ENCODE assay signal across 26 cellular contexts in the genomic region with DNA sequence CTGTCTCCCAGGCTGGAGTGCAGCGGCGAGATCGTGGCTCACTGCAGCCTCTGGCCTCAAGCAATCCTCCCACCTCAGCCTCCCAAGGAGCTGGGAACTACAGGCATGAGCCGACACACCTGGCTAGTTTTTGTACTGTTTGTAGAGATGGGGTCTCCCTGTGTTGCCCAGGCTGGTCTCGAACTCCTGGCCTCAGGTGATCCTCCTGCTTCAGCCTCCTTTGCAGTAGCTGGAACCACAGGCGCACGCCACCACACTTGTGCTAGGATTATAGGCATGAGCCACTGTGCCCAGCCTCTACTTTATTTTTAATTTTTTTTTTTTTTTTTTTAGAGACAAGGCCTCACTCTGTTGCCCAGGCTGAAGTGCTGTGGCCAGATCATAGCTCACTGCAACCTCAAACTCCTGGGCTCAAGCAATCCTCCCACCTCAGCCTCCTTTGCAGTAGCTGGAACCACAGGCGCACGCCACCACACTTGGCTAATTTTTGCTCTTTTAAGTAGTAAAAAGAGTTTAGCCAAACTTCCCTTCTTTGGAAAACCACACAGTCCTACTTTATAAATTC. TPM values are rescaled to one million over a fixed set of nuclear protein-coding genes. Genes with fewer than 3 reads are reported as not detected.
DNase-seq lines count a peak whose midpoint lies in the region; ATAC-seq, FAIRE-seq and TF ChIP-seq lines count a peak whose summit lies in the region.
"Had no signal": no experiment of that assay in that cellular context is flagged by ENCODE, and none has a peak within 500 bp of the region (broad histone marks: within the 10 kb centered on the region; RNA-seq: fewer than 3 reads in every experiment).

No MANE protein-coding gene starts in this region.

- peaks cover 50% of the 10 kb centered on the region for H3K79me2 ChIP-seq in HepG2 (ENCODE audit: insufficient read depth, low read length)

- 85% methylated on average over 9 of the region's 9 CpGs for WGBS in HepG2 (ENCODE audit: low lambda C conversion rate)
- 93% methylated on average over 8 of the region's 9 CpGs for WGBS in right lobe of liver (ENCODE audit: insufficient coverage, low coverage, low lambda C conversion rate, missing lambda C conversion rate)

- H3K27me3 Mint-ChIP-seq in WTC11 (ENCODE audit: low read depth) (no peaks in the 10 kb centered on the region), memory B cell (no peaks in the 10 kb centered on the region)
- H3K27me3 Mint-ChIP-seq in activated naive CD8-positive, alpha-beta T cell treated with anti-CD3 and anti-CD28 coated beads for 36 hours: no peaks in the 10 kb centered on the region
- H3K27me3 Mint-ChIP-seq: CD8-positive, alpha-beta memory T cell; IgD-negative memory B cell had no signal

- H4K20me1 ChIP-seq in HepG2 (ENCODE audit: insufficient read depth, low read length): peaks cover 4% of the 10 kb centered on the region; the same call in 1 of the 2 replicates

- FAIRE-seq in HepG2 (lab: Jason Lieb, UNC): no peak
- FAIRE-seq: A549, GM12891 had no signal

- BruUV-seq in HepG2 (replicated peaks; lab: Mats Ljungman, UMichigan): no TSS peak

- H3K36me3 Mint-ChIP-seq in WTC11 (peaks cover 10% of the 10 kb centered on the region), memory B cell (peaks cover 9% of the 10 kb centered on the region)
- H3K36me3 Mint-ChIP-seq in activated naive CD8-positive, alpha-beta T cell treated with anti-CD3 and anti-CD28 coated beads for 36 hours: peaks cover 4% of the 10 kb centered on the region

- intact Hi-C loops in HepG2 (cut with micrococcal nuclease; ENCODE audit: unreplicated experiment) (no loop called here), right lobe of liver (cut with DNase I) (no loop called here)

- H3K4me1 ChIP-seq in HepG2 (ENCODE audit: insufficient read depth, low read length): peaks cover 45% of the 10 kb centered on the region
- H3K4me1 ChIP-seq in right lobe of liver: peaks cover 0 to 25% (median 9%) of the 10 kb centered on the region in 4 donors
- H3K4me1 ChIP-seq in BE2C: no peaks in the 10 kb centered on the region
- H3K4me1 ChIP-seq: A549, HAP-1 had no signal

- H3K27ac Mint-ChIP-seq in WTC11 (no peak overlapping the region), memory B cell (peak overlapping the region; percentile 3)
- no peak overlapping the region for H3K27ac Mint-ChIP-seq in activated naive CD8-positive, alpha-beta T cell treated with anti-CD3 and anti-CD28 coated beads for 36 hours
- H3K27ac Mint-ChIP-seq: HFFc6, IgD-negative memory B cell had no signal

- no peak; the same call in 2 of the 3 replicates for ATAC-seq in HepG2
- no peak for ATAC-seq in right lobe of liver
- ATAC-seq in WTC11: no peak
- no peak for ATAC-seq in memory B cell (ENCODE audit: low read depth)
- ATAC-seq: A549 had no signal

- no peak overlapping the region for H2AFZ ChIP-seq in HepG2 (ENCODE audit: low read length)

- TF ChIP-seq CTCF in HepG2 (CRISPR knock-in tag; IDR thresholded peaks at IDR 0.05) (no peak), right lobe of liver (IDR thresholded peaks at IDR 0.05) (no peak), WTC11 (IDR thresholded peaks at IDR 0.05) (no peak), BE2C (IDR thresholded peaks at IDR 0.05; ENCODE audit: low read depth, low read length) (no peak)

- H3K4me2 ChIP-seq in HepG2 (ENCODE audit: low read depth, low read length): peak overlapping the region; percentile 96
- H3K4me2 ChIP-seq: A549, KMS-11 had no signal

- DNase-seq in HepG2 (ENCODE audit: low spot score) (no peak), right lobe of liver (no peak), WTC11 (ENCODE audit: low spot score) (no peak), memory B cell (ENCODE audit: low spot score in 2 of 2) (no peak), NCI-H1105 treated with DMSO at 0.1 percent for 48 hours (lab: John Stamatoyannopoulos, UW) (no peak), BE2C (no peak)
- DNase-seq in activated naive CD8-positive, alpha-beta T cell treated with anti-CD3 and anti-CD28 coated beads for 36 hours: no peak
- DNase-seq: AML-193; CD8-positive, alpha-beta memory T cell; DMS79 treated with DMSO at 0.1 percent for 48 hours; GF-D8; GOT3; HFFc6; NCI-H1417; NCI-H1694; NCI-H2029 treated with DMSO at 0.1 percent for 48 hours; NCI-H2227 treated with DMSO at 0.1 percent for 48 hours; NCI-H526 treated with DMSO at 0.1 percent for 48 hours; RPMI8226; SHP77 had no signal

- in situ Hi-C loops in HepG2 (cut with HindIII; ENCODE audit: extremely low pct_ligation_motif_present, low pct_unique_long_range_greater_than_20kb): loop anchor here (25.0 kb wide), 1 partner anchor 164 kb away; no protein-coding TSS in a partner anchor

- H3K36me3 ChIP-seq in HepG2 (replicated peaks in 1 of 2; ENCODE audit: control insufficient read depth in 1 of 2, insufficient read depth in 2 of 2, low read length in 2 of 2) (peaks cover 11 to 12% of the 10 kb centered on the region in 2 experiments; a peak in 4 of 5 replicates), right lobe of liver (no peaks in the 10 kb centered on the region), BE2C (peaks cover 5% of the 10 kb centered on the region)
- H3K36me3 ChIP-seq: HAP-1 had no signal

- H3K27ac ChIP-seq in HepG2 (ENCODE audit: extremely low read length, insufficient read depth, low read length): peak overlapping the region; percentile 71
- H3K27ac ChIP-seq in right lobe of liver: no peak overlapping the region
- H3K27ac ChIP-seq: A549, C4-2B, KMS-11 had no signal

- TF ChIP-seq EP300 in HepG2 (IDR thresholded peaks at IDR 0.05; ENCODE audit: low read depth in 2 of 2, low read length in 2 of 2) (no peak), HepG2 (CRISPR knock-in tag; IDR thresholded peaks at IDR 0.05; ENCODE audit: borderline replicate concordance) (no peak)

- peaks cover 12% of the 10 kb centered on the region; the same call in 1 of the 2 replicates for H3K4me1 Mint-ChIP-seq in WTC11
- peaks cover 11% of the 10 kb centered on the region for H3K4me1 Mint-ChIP-seq in memory B cell
- peaks cover 15% of the 10 kb centered on the region for H3K4me1 Mint-ChIP-seq in activated naive CD8-positive, alpha-beta T cell treated with anti-CD3 and anti-CD28 coated beads for 36 hours

- peak overlapping the region; percentile 59; the same call in 1 of the 2 replicates for H3K9ac ChIP-seq in HepG2 (ENCODE audit: insufficient read depth, low read depth, low read length)
- H3K9ac ChIP-seq: KMS-11 had no signal

- H3K9me3 Mint-ChIP-seq in WTC11 (no peaks in the 10 kb centered on the region), memory B cell (no peaks in the 10 kb centered on the region)
- no peaks in the 10 kb centered on the region for H3K9me3 Mint-ChIP-seq in activated naive CD8-positive, alpha-beta T cell treated with anti-CD3 and anti-CD28 coated beads for 36 hours
- H3K9me3 Mint-ChIP-seq: CD8-positive, alpha-beta memory T cell; HFFc6; IgD-negative memory B cell had no signal

- no peaks in the 10 kb centered on the region; a peak in 1 of 5 replicates for H3K27me3 ChIP-seq in HepG2 (ENCODE audit: control insufficient read depth in 1 of 2, insufficient read depth in 2 of 2, low read length in 2 of 2)
- no peaks in the 10 kb centered on the region for H3K27me3 ChIP-seq in right lobe of liver
- H3K27me3 ChIP-seq in BE2C: no peaks in the 10 kb centered on the region

- no peak for TF ChIP-seq RAD21 in HepG2 (CRISPR knock-in tag; IDR thresholded peaks at IDR 0.05)

- H3K9me3 ChIP-seq in HepG2 (ENCODE audit: low read length) (no peaks in the 10 kb centered on the region), right lobe of liver (no peaks in the 10 kb centered on the region), BE2C (no peaks in the 10 kb centered on the region)
- H3K9me3 ChIP-seq: A549, HAP-1 had no signal

- H3K4me3 ChIP-seq in HepG2 (replicated peaks in 1 of 3; ENCODE audit: insufficient read depth in 1 of 3, low read depth in 2 of 3, low read length in 3 of 3) (peak overlapping the region; percentile 33 to 59 (median 53)), right lobe of liver (no peak overlapping the region), BE2C (ENCODE audit: low read depth, low read length) (no peak overlapping the region)
- H3K4me3 ChIP-seq: A549, HAP-1 had no signal

- POLR2A ChIA-PET in HepG2 (lab: Yijun Ruan, JAX) (interaction anchor here (0.7 to 2.3 kb wide), 6 partner anchors 8 to 42 kb away, joined by 3 to 13 read pairs (median 4); a partner anchor contains a TSS), WTC11 (lab: Charles Lee) (no interaction called here)

- H3K4me3 Mint-ChIP-seq in WTC11: no peak overlapping the region
- H3K4me3 Mint-ChIP-seq in memory B cell: no peak overlapping the region
- H3K4me3 Mint-ChIP-seq in activated naive CD8-positive, alpha-beta T cell treated with anti-CD3 and anti-CD28 coated beads for 36 hours: no peak overlapping the region
- H3K4me3 Mint-ChIP-seq: HFFc6 had no signal

- CTCF ChIA-PET in HepG2 (lab: Yijun Ruan, JAX; ENCODE audit: low intra/inter-chr PET ratio, low total read pairs) (no interaction called here), WTC11 (lab: Charles Lee) (interaction anchor here (0.6 kb wide), 1 partner anchor 1186 kb away, joined by 3 read pairs; no protein-coding TSS in a partner anchor)

- TF ChIP-seq POLR2A in HepG2 (IDR thresholded peaks at IDR 0.05; ENCODE audit: insufficient read depth in 1 of 2, low read depth in 2 of 2, low read length in 2 of 2): no peak
- no peak for TF ChIP-seq POLR2A in right lobe of liver (IDR thresholded peaks at IDR 0.05)

RNA-seq across cellular contexts. Expression of a gene that starts 4.4 kb away (rescaled TPM):
- total RNA-seq in HepG2 (2016; rRNA removed; fragmentation: Illumina TruSeq; extraction: Trizol) (41.8 and 58.3 TPM in 2 replicates), right lobe of liver (10 to 100 TPM; 14.7 to 30.0 (median 16.8) TPM), WTC11 (2021) (33.8 to 39.6 TPM (median 38.0 TPM) in 3 replicates)
- total RNA-seq in HepG2 (2016; cell fraction: cytosol; rRNA removed; fragmentation: Illumina TruSeq; extraction: Trizol; ENCODE audit: low read depth): 386 and 399 TPM in 2 replicates
- 38.1 and 61.2 TPM in 2 replicates for total RNA-seq in HepG2 (2016; cell fraction: insoluble cytoplasmic fraction; rRNA removed; fragmentation: Illumina TruSeq; extraction: Trizol)
- 288 and 302 TPM in 2 replicates for total RNA-seq in HepG2 (2016; cell fraction: membrane; rRNA removed; fragmentation: Illumina TruSeq; extraction: Trizol)
- 23.6 and 28.1 TPM in 2 replicates for total RNA-seq in HepG2 (2016; cell fraction: nucleus; rRNA removed; fragmentation: Illumina TruSeq; extraction: Trizol)
- polyA plus RNA-seq in HepG2 (2011; rRNA removed): 103 and 135 TPM in 2 replicates
- 76.3 and 86.4 TPM in 2 replicates for polyA plus RNA-seq in HepG2 (2011; cell fraction: cytosol; rRNA removed)
- polyA plus RNA-seq in HepG2 (2011; cell fraction: nucleus; rRNA removed): 51.6 and 57.1 TPM in 2 replicates
- polyA plus RNA-seq in HepG2 (2012): 58.2 and 65.1 TPM in 2 replicates
- 580 and 583 TPM in 2 replicates for polyA plus RNA-seq in HepG2 (2016; cell fraction: cytosol; fragmentation: Illumina TruSeq; extraction: Trizol; ENCODE audit: low read depth)
- 56.0 and 59.7 TPM in 2 replicates for polyA plus RNA-seq in HepG2 (2016; cell fraction: insoluble cytoplasmic fraction; fragmentation: Illumina TruSeq; extraction: Trizol; ENCODE audit: low read depth)
- 344 and 370 TPM in 2 replicates for polyA plus RNA-seq in HepG2 (2016; cell fraction: membrane; fragmentation: Illumina TruSeq; extraction: Trizol; ENCODE audit: low read depth)
- 59.0 and 59.9 TPM in 2 replicates for polyA plus RNA-seq in HepG2 (2016; cell fraction: nucleus; fragmentation: Illumina TruSeq; extraction: Trizol; ENCODE audit: insufficient read depth, low read depth)
- 45.2 and 119 TPM in 2 replicates for polyA minus RNA-seq in HepG2 (2011; rRNA and poly(A)+ RNA removed; ENCODE audit: low replicate concordance)
- 55.7 and 63.7 TPM in 2 replicates for polyA minus RNA-seq in HepG2 (2011; cell fraction: cytosol; rRNA and poly(A)+ RNA removed)
- 36.7 and 38.4 TPM in 2 replicates for polyA minus RNA-seq in HepG2 (2011; cell fraction: nucleus; rRNA and poly(A)+ RNA removed)
- 10 to 100 TPM; 28.3 to 28.5 TPM for total RNA-seq in activated naive CD8-positive, alpha-beta T cell treated with anti-CD3 and anti-CD28 coated beads for 36 hours
- 6.4 TPM for polyA plus RNA-seq in BE2C (2012; ENCODE audit: insufficient read depth, insufficient read length, low read depth)

RNA-seq across cellular contexts. Expression of a gene that starts 42.6 kb away (rescaled TPM):
- total RNA-seq in HepG2 (2016; rRNA removed; fragmentation: Illumina TruSeq; extraction: Trizol) (67.0 and 101 TPM in 2 replicates), right lobe of liver (10 to 100 TPM; 13.0 to 20.4 (median 16.2) TPM), WTC11 (2021) (24.9 to 26.7 TPM (median 25.6 TPM) in 3 replicates)
- total RNA-seq in HepG2 (2016; cell fraction: cytosol; rRNA removed; fragmentation: Illumina TruSeq; extraction: Trizol; ENCODE audit: low read depth): 4.5 and 7.2 TPM in 2 replicates
- 66.8 and 102 TPM in 2 replicates for total RNA-seq in HepG2 (2016; cell fraction: insoluble cytoplasmic fraction; rRNA removed; fragmentation: Illumina TruSeq; extraction: Trizol)
- total RNA-seq in HepG2 (2016; cell fraction: membrane; rRNA removed; fragmentation: Illumina TruSeq; extraction: Trizol): 13.9 and 15.7 TPM in 2 replicates
- 48.4 and 52.4 TPM in 2 replicates for total RNA-seq in HepG2 (2016; cell fraction: nucleus; rRNA removed; fragmentation: Illumina TruSeq; extraction: Trizol)
- polyA plus RNA-seq in HepG2 (2011; rRNA removed): 43.5 and 45.8 TPM in 2 replicates
- 20.4 and 34.2 TPM in 2 replicates for polyA plus RNA-seq in HepG2 (2011; cell fraction: cytosol; rRNA removed)
- polyA plus RNA-seq in HepG2 (2011; cell fraction: nucleus; rRNA removed): 25.0 and 25.7 TPM in 2 replicates
- 38.3 and 41.0 TPM in 2 replicates for polyA plus RNA-seq in HepG2 (2012)
- polyA plus RNA-seq in HepG2 (2016; cell fraction: cytosol; fragmentation: Illumina TruSeq; extraction: Trizol; ENCODE audit: low read depth): 1.9 and 2.1 TPM in 2 replicates
- 73.5 and 79.0 TPM in 2 replicates for polyA plus RNA-seq in HepG2 (2016; cell fraction: insoluble cytoplasmic fraction; fragmentation: Illumina TruSeq; extraction: Trizol; ENCODE audit: low read depth)
- polyA plus RNA-seq in HepG2 (2016; cell fraction: membrane; fragmentation: Illumina TruSeq; extraction: Trizol; ENCODE audit: low read depth): 5.8 and 6.6 TPM in 2 replicates
- 64.5 and 64.7 TPM in 2 replicates for polyA plus RNA-seq in HepG2 (2016; cell fraction: nucleus; fragmentation: Illumina TruSeq; extraction: Trizol; ENCODE audit: insufficient read depth, low read depth)
- 42.6 and 47.9 TPM in 2 replicates for polyA minus RNA-seq in HepG2 (2011; rRNA and poly(A)+ RNA removed; ENCODE audit: low replicate concordance)
- polyA minus RNA-seq in HepG2 (2011; cell fraction: cytosol; rRNA and poly(A)+ RNA removed): 36.9 and 45.0 TPM in 2 replicates
- polyA minus RNA-seq in HepG2 (2011; cell fraction: nucleus; rRNA and poly(A)+ RNA removed): 42.0 and 45.3 TPM in 2 replicates
- total RNA-seq in activated naive CD8-positive, alpha-beta T cell treated with anti-CD3 and anti-CD28 coated beads for 36 hours: 10 to 100 TPM; 49.9 to 50.1 TPM
- polyA plus RNA-seq in BE2C (2012; ENCODE audit: insufficient read depth, insufficient read length, low read depth): 118 TPM

Comparison
In these comparisons a context has a peak if more than half of its experiments do, and no peak if none do; other contexts are left out.
1. H3K4me3 ChIP-seq: peak in HepG2 (3 of 3); none in right lobe of liver (0 of 3) and BE2C (single experiment).